Comparison of ENCODE assay signal across 8 cellular contexts in the genomic region with DNA sequence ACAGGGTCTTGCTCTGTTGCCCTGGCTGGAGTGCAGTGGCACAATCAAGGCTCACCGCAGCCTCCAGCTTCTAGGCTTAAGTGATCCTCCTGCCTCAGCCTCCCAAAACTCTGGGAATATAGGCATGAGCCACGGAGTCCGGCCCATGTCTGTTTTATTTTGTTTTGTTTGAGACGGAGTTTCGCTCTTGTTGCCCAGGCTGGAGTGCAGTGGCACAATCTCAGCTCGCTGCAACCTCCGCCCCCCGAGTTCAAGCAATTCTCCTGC. TPM values are rescaled to one million over a fixed set of nuclear protein-coding genes. Genes with fewer than 3 reads are reported as not detected.
DNase-seq lines count a peak whose midpoint lies in the region; ATAC-seq, FAIRE-seq and TF ChIP-seq lines count a peak whose summit lies in the region.
"Not testable (repeated sequence)": the region's sequence is repeated elsewhere in the genome, so short reads cannot be mapped to it uniquely, and the experiment has no call there.

No MANE protein-coding gene starts in this region.

- not testable (repeated sequence) for DNase-seq in BE2C; T-helper 17 cell; endothelial cell of umbilical vein (ENCODE audit: low read depth, low spot score); kidney

- H3K9me1 ChIP-seq in endothelial cell of umbilical vein (replicated peaks; ENCODE audit: control insufficient read depth, extremely low read depth, insufficient read depth, low read length), result not testable (repeated sequence)

- H2AFZ ChIP-seq in endothelial cell of umbilical vein (ENCODE audit: low read depth, low read length), result not testable (repeated sequence)
- H2AFZ ChIP-seq in neuron (ENCODE audit: low read depth, low read length), result peak overlapping the region; percentile 64

- H3K9me3 ChIP-seq in BE2C; HUES6 (ENCODE audit: control insufficient read depth, insufficient read depth, low read depth, low read length); T-helper 17 cell (ENCODE audit: control insufficient read depth, low read length, poor library complexity, severe bottlenecking); endothelial cell of umbilical vein (replicated peaks; ENCODE audit: control insufficient read depth, insufficient read depth, low read length); kidney (ENCODE audit: control insufficient read depth in 1 of 2, low read length in 2 of 2); neuron (ENCODE audit: low read length); subcutaneous abdominal adipose tissue (ENCODE audit: control insufficient read depth in 5 of 5, low read length in 5 of 5): not testable (repeated sequence)

- H3K79me2 ChIP-seq in endothelial cell of umbilical vein (ENCODE audit: control insufficient read depth, insufficient read depth, low read length), result not testable (repeated sequence)

- H3K27me3 Mint-ChIP-seq in T-helper 17 cell, result not testable (repeated sequence)

- H3K4me1 Mint-ChIP-seq in T-helper 17 cell, result peaks cover 26% of the 10 kb centered on the region

- H3K27me3 ChIP-seq in BE2C; HUES6 (ENCODE audit: control insufficient read depth, insufficient read depth, low read length); endothelial cell of umbilical vein (ENCODE audit: control insufficient read depth in 2 of 2, insufficient read depth in 2 of 2, low read length in 2 of 2); neuron (ENCODE audit: insufficient read depth, low read length); subcutaneous abdominal adipose tissue (ENCODE audit: control insufficient read depth in 5 of 5, insufficient read depth in 4 of 5, low read length in 5 of 5): not testable (repeated sequence)

- not testable (repeated sequence) for TF ChIP-seq CTCF in BE2C (IDR thresholded peaks at IDR 0.05; ENCODE audit: low read depth, low read length); endothelial cell of umbilical vein (IDR thresholded peaks at IDR 0.05; ENCODE audit: extremely low read depth in 1 of 2, insufficient read depth in 1 of 2, low read depth in 1 of 2, low read length in 2 of 2); kidney (IDR thresholded peaks at IDR 0.05; ENCODE audit: borderline replicate concordance, extremely low read depth, insufficient read depth)

- H3K36me3 ChIP-seq in BE2C; endothelial cell of umbilical vein (ENCODE audit: control insufficient read depth in 2 of 2, extremely low read depth in 1 of 2, insufficient read depth in 2 of 2, low read length in 2 of 2); kidney (ENCODE audit: control insufficient read depth in 1 of 2, insufficient read depth in 2 of 2, low read length in 2 of 2): not testable (repeated sequence)
- peaks cover 30% of the 10 kb centered on the region for H3K36me3 ChIP-seq in HUES6 (ENCODE audit: control insufficient read depth, insufficient read depth, low read length)
- H3K36me3 ChIP-seq in neuron (ENCODE audit: insufficient read depth, low read length), result peaks cover 14% of the 10 kb centered on the region
- H3K36me3 ChIP-seq in subcutaneous abdominal adipose tissue (ENCODE audit: control insufficient read depth in 5 of 5, insufficient read depth in 5 of 5, low read length in 5 of 5), result peaks cover 0 to 17% (median 11%) of the 10 kb centered on the region in 5 donors

- peak overlapping the region; percentile 84 for H3K9ac ChIP-seq in HUES6 (ENCODE audit: low read length)
- peak overlapping the region; percentile 89 for H3K9ac ChIP-seq in endothelial cell of umbilical vein (replicated peaks; ENCODE audit: extremely low read depth, insufficient read depth, low read length)
- peak overlapping the region; percentile 11 to 99 for H3K9ac ChIP-seq in kidney (ENCODE audit: low read length in 2 of 2)
- H3K9ac ChIP-seq in subcutaneous abdominal adipose tissue (ENCODE audit: low read length in 5 of 5), result peak overlapping the region in 4 of 5 donors; percentile 84 to 96 (median 94)

- H3K36me3 Mint-ChIP-seq in T-helper 17 cell (ENCODE audit: low read depth), result not testable (repeated sequence)

- peak overlapping the region; percentile 67 for H3K27ac Mint-ChIP-seq in T-helper 17 cell

- H4K20me1 ChIP-seq in endothelial cell of umbilical vein (replicated peaks; ENCODE audit: control insufficient read depth, extremely low read depth, insufficient read depth, low read length), result not testable (repeated sequence)

- not testable (repeated sequence) for FAIRE-seq in endothelial cell of umbilical vein (lab: Jason Lieb, UNC); kidney (lab: Jason Lieb, UNC)

- peak overlapping the region; percentile 62 for H3K4me3 ChIP-seq in BE2C (ENCODE audit: low read depth, low read length)
- peak overlapping the region; percentile 85 for H3K4me3 ChIP-seq in HUES6 (ENCODE audit: low read depth, low read length)
- peak overlapping the region in 2 of 3 experiments; percentile 59 to 84 for H3K4me3 ChIP-seq in endothelial cell of umbilical vein (replicated peaks in 1 of 3; ENCODE audit: insufficient read depth in 1 of 3, low read depth in 1 of 3, low read length in 3 of 3)
- H3K4me3 ChIP-seq in kidney (ENCODE audit: low read length in 2 of 2), result peak overlapping the region; percentile 46 to 89
- peak overlapping the region; percentile 68 for H3K4me3 ChIP-seq in neuron (ENCODE audit: low read length)
- H3K4me3 ChIP-seq in subcutaneous abdominal adipose tissue (ENCODE audit: low read depth in 1 of 5, low read length in 5 of 5), result peak overlapping the region; percentile 40 to 93 (median 86)

- dilution Hi-C loops in endothelial cell of umbilical vein (cut with MboI; ENCODE audit: extremely low pct_ligation_motif_present, low sequenced_read_pairs), result not testable (repeated sequence)

- not testable (repeated sequence) for BruUV-seq in endothelial cell of umbilical vein (replicated peaks; lab: Mats Ljungman, UMichigan)

- not testable (repeated sequence) for H3K27ac ChIP-seq in HUES6 (ENCODE audit: low read depth, low read length); endothelial cell of umbilical vein (ENCODE audit: insufficient read depth, low read depth, low read length)
- H3K27ac ChIP-seq in angular gyrus (ENCODE audit: low read depth, low read length), result peak overlapping the region; percentile 77
- peak overlapping the region in 1 of 2 donors; percentile 98 for H3K27ac ChIP-seq in kidney (ENCODE audit: low read depth in 2 of 2, low read length in 2 of 2)
- peak overlapping the region; percentile 96 for H3K27ac ChIP-seq in subcutaneous abdominal adipose tissue (ENCODE audit: low read depth, low read length)

- TF ChIP-seq POLR2A in endothelial cell of umbilical vein (IDR thresholded peaks at IDR 0.05; ENCODE audit: low read depth, low read length), result not testable (repeated sequence)

- intact Hi-C loops in endothelial cell of umbilical vein (cut with micrococcal nuclease), result loop anchor here (1.0 to 5.0 kb wide), 6 partner anchors 12 to 212 kb away; a partner anchor contains a TSS
- intact Hi-C loops in kidney (cut with DNase I), result not testable (repeated sequence)

- peak overlapping the region; percentile 88 for H3K4me3 Mint-ChIP-seq in T-helper 17 cell

- peak overlapping the region; percentile 80 for H3K4me2 ChIP-seq in endothelial cell of umbilical vein (ENCODE audit: insufficient read depth, low read length)

- CTCF ChIA-PET in endothelial cell of umbilical vein (lab: Charles Lee), result interaction anchor here (0.8 to 6.0 kb wide), 20 partner anchors 12 to 171 kb away, joined by 3 to 40 read pairs (median 6); a partner anchor contains a TSS

- not testable (repeated sequence) for H3K4me1 ChIP-seq in BE2C; HUES6 (ENCODE audit: control insufficient read depth, insufficient read depth, low read length); endothelial cell of umbilical vein (ENCODE audit: control insufficient read depth, extremely low read depth, insufficient read depth, low read length); neuron (ENCODE audit: insufficient read depth, low read length)
- H3K4me1 ChIP-seq in kidney (ENCODE audit: control insufficient read depth in 1 of 2, insufficient read depth in 1 of 2, low read depth in 1 of 2, low read length in 2 of 2) (peaks cover 10% of the 10 kb centered on the region in 2 donors), subcutaneous abdominal adipose tissue (ENCODE audit: control insufficient read depth in 5 of 5, insufficient read depth in 5 of 5, low read length in 5 of 5) (peaks cover 3 to 31% (median 19%) of the 10 kb centered on the region in 5 donors)

- ATAC-seq in T-helper 17 cell, result not testable (repeated sequence)

- POLR2A ChIA-PET in endothelial cell of umbilical vein (lab: Charles Lee), result interaction anchor here (1.0 to 1.2 kb wide), 2 partner anchors 18 to 26 kb away, joined by 3 read pairs; a partner anchor contains a TSS

RNA-seq across cellular contexts. Expression of a gene that starts 0.9 kb away (rescaled TPM):
- polyA plus RNA-seq in BE2C (2012; ENCODE audit: insufficient read depth, insufficient read length, low read depth), result 126 TPM
- total RNA-seq in T-helper 17 cell (10 to 100 TPM; 17.2 to 21.6 TPM), endothelial cell of umbilical vein (108 and 109 TPM in 2 replicates), kidney (91.6 TPM)
- polyA plus RNA-seq in endothelial cell of umbilical vein (259 and 312 TPM in 2 replicates), kidney (ENCODE audit: insufficient read depth, low read depth, low replicate concordance) (284 TPM)
- 204 and 208 TPM in 2 replicates for polyA plus RNA-seq in endothelial cell of umbilical vein (2011; cell fraction: cytosol; rRNA removed)
- 66.3 and 67.6 TPM in 2 replicates for polyA plus RNA-seq in endothelial cell of umbilical vein (2011; cell fraction: nucleus; rRNA removed)
- 114 and 203 TPM in 2 replicates for polyA plus RNA-seq in endothelial cell of umbilical vein (2012)
- polyA minus RNA-seq in endothelial cell of umbilical vein, result 49.1 and 55.8 TPM in 2 replicates
- polyA minus RNA-seq in endothelial cell of umbilical vein (2011; cell fraction: cytosol; rRNA and poly(A)+ RNA removed), result 84.2 TPM
- 12.8 and 17.8 TPM in 2 replicates for polyA minus RNA-seq in endothelial cell of umbilical vein (2011; cell fraction: nucleus; rRNA and poly(A)+ RNA removed)

RNA-seq across cellular contexts. Expression of a gene that starts 12.3 kb away (rescaled TPM):
- 15.7 TPM for polyA plus RNA-seq in BE2C (2012; ENCODE audit: insufficient read depth, insufficient read length, low read depth)
- total RNA-seq in T-helper 17 cell (10 to 100 TPM; 19.7 to 20.8 TPM), endothelial cell of umbilical vein (21.0 and 21.8 TPM in 2 replicates), kidney (29.6 TPM)
- polyA plus RNA-seq in endothelial cell of umbilical vein (15.2 and 15.5 TPM in 2 replicates), kidney (ENCODE audit: insufficient read depth, low read depth, low replicate concordance) (27.7 TPM)
- polyA plus RNA-seq in endothelial cell of umbilical vein (2011; cell fraction: cytosol; rRNA removed), result 13.0 and 13.5 TPM in 2 replicates
- 7.0 and 10.7 TPM in 2 replicates for polyA plus RNA-seq in endothelial cell of umbilical vein (2011; cell fraction: nucleus; rRNA removed)
- 14.0 and 15.6 TPM in 2 replicates for polyA plus RNA-seq in endothelial cell of umbilical vein (2012)
- polyA minus RNA-seq in endothelial cell of umbilical vein, result 6.7 and 11.2 TPM in 2 replicates
- 9.2 TPM for polyA minus RNA-seq in endothelial cell of umbilical vein (2011; cell fraction: cytosol; rRNA and poly(A)+ RNA removed)
- 3.3 TPM in 2 replicates for polyA minus RNA-seq in endothelial cell of umbilical vein (2011; cell fraction: nucleus; rRNA and poly(A)+ RNA removed)

RNA-seq across cellular contexts. Expression of a gene that starts 18.1 kb away (rescaled TPM):
- polyA plus RNA-seq in BE2C (2012; ENCODE audit: insufficient read depth, insufficient read length, low read depth), result 2.8 TPM
- total RNA-seq in T-helper 17 cell (not detected), endothelial cell of umbilical vein (0.75 and 0.81 TPM in 2 replicates), kidney (5.9 TPM)
- polyA plus RNA-seq in endothelial cell of umbilical vein (0.75 and 1.5 TPM in 2 replicates), kidney (ENCODE audit: insufficient read depth, low read depth, low replicate concordance) (8.8 TPM)
- polyA plus RNA-seq in endothelial cell of umbilical vein (2011; cell fraction: cytosol; rRNA removed), result 0.92 and 1.1 TPM in 2 replicates
- polyA plus RNA-seq in endothelial cell of umbilical vein (2011; cell fraction: nucleus; rRNA removed), result 0.28 and 0.49 TPM in 2 replicates
- 0.63 and 0.79 TPM in 2 replicates for polyA plus RNA-seq in endothelial cell of umbilical vein (2012)
- 0.34 and 0.70 TPM in 2 replicates for polyA minus RNA-seq in endothelial cell of umbilical vein
- not detected for polyA minus RNA-seq in endothelial cell of umbilical vein (2011; cell fraction: cytosol; rRNA and poly(A)+ RNA removed)
- not detected in 2 replicates for polyA minus RNA-seq in endothelial cell of umbilical vein (2011; cell fraction: nucleus; rRNA and poly(A)+ RNA removed)

RNA-seq across cellular contexts. Expression of a gene that starts 26.1 kb away (rescaled TPM):
- 19.0 TPM for polyA plus RNA-seq in BE2C (2012; ENCODE audit: insufficient read depth, insufficient read length, low read depth)
- 1 to 10 TPM; 1.9 to 3.9 TPM for total RNA-seq in T-helper 17 cell
- total RNA-seq in endothelial cell of umbilical vein, result 16.6 and 18.0 TPM in 2 replicates
- polyA plus RNA-seq in endothelial cell of umbilical vein, result 17.0 and 22.2 TPM in 2 replicates
- polyA plus RNA-seq in endothelial cell of umbilical vein (2011; cell fraction: cytosol; rRNA removed), result 11.5 and 14.9 TPM in 2 replicates
- 5.8 and 6.4 TPM in 2 replicates for polyA plus RNA-seq in endothelial cell of umbilical vein (2011; cell fraction: nucleus; rRNA removed)
- 8.9 and 10.4 TPM in 2 replicates for polyA plus RNA-seq in endothelial cell of umbilical vein (2012)
- polyA minus RNA-seq in endothelial cell of umbilical vein, result 3.3 and 4.1 TPM in 2 replicates
- polyA minus RNA-seq in endothelial cell of umbilical vein (2011; cell fraction: cytosol; rRNA and poly(A)+ RNA removed), result 45.5 TPM
- polyA minus RNA-seq in endothelial cell of umbilical vein (2011; cell fraction: nucleus; rRNA and poly(A)+ RNA removed), result 1.4 and 1.8 TPM in 2 replicates
- total RNA-seq in kidney, result 6.8 TPM
- polyA plus RNA-seq in kidney (ENCODE audit: insufficient read depth, low read depth, low replicate concordance), result 13.4 TPM

RNA-seq across cellular contexts. Expression of a gene that starts 43.0 kb away (rescaled TPM):
- polyA plus RNA-seq in BE2C (2012; ENCODE audit: insufficient read depth, insufficient read length, low read depth), result not detected
- not detected for total RNA-seq in T-helper 17 cell
- not detected in 2 replicates for total RNA-seq in endothelial cell of umbilical vein
- polyA plus RNA-seq in endothelial cell of umbilical vein, result 0.07 TPM in 1 of 2 replicates, not detected in the other
- not detected in 2 replicates for polyA plus RNA-seq in endothelial cell of umbilical vein (2011; cell fraction: cytosol; rRNA removed)
- 0.25 TPM in 1 of 2 replicates, not detected in the other for polyA plus RNA-seq in endothelial cell of umbilical vein (2011; cell fraction: nucleus; rRNA removed)
- polyA plus RNA-seq in endothelial cell of umbilical vein (2012), result not detected in 2 replicates
- polyA minus RNA-seq in endothelial cell of umbilical vein, result not detected in 2 replicates
- polyA minus RNA-seq in endothelial cell of umbilical vein (2011; cell fraction: cytosol; rRNA and poly(A)+ RNA removed), result not detected
- polyA minus RNA-seq in endothelial cell of umbilical vein (2011; cell fraction: nucleus; rRNA and poly(A)+ RNA removed), result not detected in 2 replicates
- total RNA-seq in kidney, result not detected
- polyA plus RNA-seq in kidney (ENCODE audit: insufficient read depth, low read depth, low replicate concordance), result 0.80 TPM
